1 cellular context compared by ENCODE assay signal in genomic region chr2:25844089-25844488, GRCh38.
TF ChIP-seq lines count a peak whose summit lies in the region.

No MANE protein-coding gene starts in this region.

TF ChIP-seq in SK-N-SH, 30 proteins besides CTCF, POLR2A, EP300 and RAD21:
- TF ChIP-seq JUND (IDR thresholded peaks at IDR 0.05) (peak; percentile 41; the same call in 1 of the 2 replicates), SMC3 (IDR thresholded peaks at IDR 0.05; ENCODE audit: low read depth, low read length) (no peak), IRF3 (IDR thresholded peaks at IDR 0.05; ENCODE audit: low read depth, low read length) (no peak), FOSL2 (IDR thresholded peaks at IDR 0.05; ENCODE audit: borderline replicate concordance, low read depth) (peak; percentile 64; the same call in 1 of the 2 replicates), GABPA (IDR thresholded peaks at IDR 0.05; ENCODE audit: low read depth) (no peak)
